Comparison of ENCODE assay signal across 11 cellular contexts in genomic region chr11:83087035-83087434, GRCh38. TPM values are rescaled to one million over a fixed set of nuclear protein-coding genes. Genes with fewer than 3 reads are reported as not detected.
DNase-seq lines count a peak whose midpoint lies in the region; FAIRE-seq and TF ChIP-seq lines count a peak whose summit lies in the region.
"Had no signal": no experiment of that assay in that cellular context is flagged by ENCODE, and none has a peak within 500 bp of the region (broad histone marks: within the 10 kb centered on the region; RNA-seq: fewer than 3 reads in every experiment).

No MANE protein-coding gene starts in this region.

- H3K9me3 ChIP-seq in small intestine (ENCODE audit: control insufficient read depth, low read depth) = no peaks in the 10 kb centered on the region
- H3K9me3 ChIP-seq: suprapubic skin had no signal

- H3K27me3 Mint-ChIP-seq in activated naive CD4-positive, alpha-beta T cell treated with anti-CD3 and anti-CD28 coated beads, Interleukin-2, amount 50 U/mL, for 24 hours = no peaks in the 10 kb centered on the region

- H3K27ac Mint-ChIP-seq in activated naive CD4-positive, alpha-beta T cell treated with anti-CD3 and anti-CD28 coated beads, Interleukin-2, amount 50 U/mL, for 24 hours = peak overlapping the region; percentile 20

- peaks cover 47% of the 10 kb centered on the region for H3K4me1 Mint-ChIP-seq in activated naive CD4-positive, alpha-beta T cell treated with anti-CD3 and anti-CD28 coated beads, Interleukin-2, amount 50 U/mL, for 24 hours

- H3K4me1 ChIP-seq in small intestine (ENCODE audit: control insufficient read depth in 2 of 2, insufficient read depth in 1 of 2, low read depth in 1 of 2, low read length in 1 of 2) = no peaks in the 10 kb centered on the region

- 8 to 21% (median 19%) methylated on average over 2 of the region's 2 CpGs for WGBS in small intestine, 3 donors

- H3K36me3 ChIP-seq in small intestine (ENCODE audit: control insufficient read depth in 2 of 2, insufficient read depth in 2 of 2, low read length in 2 of 2) = no peaks in the 10 kb centered on the region
- H3K36me3 ChIP-seq: suprapubic skin had no signal

- no peak for TF ChIP-seq CTCF in coronary artery (IDR thresholded peaks at IDR 0.05)

- H3K4me3 ChIP-seq in small intestine (ENCODE audit: low read depth in 1 of 2, low read length in 2 of 2) (no peak overlapping the region), coronary artery (no peak overlapping the region)
- H3K4me3 ChIP-seq: suprapubic skin had no signal

- H3K9me3 Mint-ChIP-seq in activated naive CD4-positive, alpha-beta T cell treated with anti-CD3 and anti-CD28 coated beads, Interleukin-2, amount 50 U/mL, for 24 hours = no peaks in the 10 kb centered on the region

- no peak for DNase-seq in activated naive CD4-positive, alpha-beta T cell treated with anti-CD3 and anti-CD28 coated beads, Interleukin-2, amount 50 U/mL, for 16 hours
- DNase-seq in NCI-H526 treated with DMSO at 0.1 percent for 48 hours (lab: John Stamatoyannopoulos, UW) (peak; percentile 51), dermis blood vessel endothelial cell (peak; percentile 39), small intestine (peak; percentile 60), coronary artery (ENCODE audit: low spot score) (no peak)
- no peak for DNase-seq in stimulated activated CD4-positive, alpha-beta T cell treated with anti-CD3 and anti-CD28 coated beads, Interleukin-15, amount 100 ng/mL, for 24 hours
- no peak for DNase-seq in activated CD8-positive, alpha-beta memory T cell treated with anti-CD3 and anti-CD28 coated beads, Interleukin-2, amount 50 U/mL, for 4 hours
- DNase-seq: GOT3, MV-4-11 had no signal

- H3K4me3 Mint-ChIP-seq in activated naive CD4-positive, alpha-beta T cell treated with anti-CD3 and anti-CD28 coated beads, Interleukin-2, amount 50 U/mL, for 24 hours = no peak overlapping the region

- H3K36me3 Mint-ChIP-seq in activated naive CD4-positive, alpha-beta T cell treated with anti-CD3 and anti-CD28 coated beads, Interleukin-2, amount 50 U/mL, for 24 hours = no peaks in the 10 kb centered on the region

- H3K27me3 ChIP-seq in small intestine (ENCODE audit: control insufficient read depth in 2 of 2, insufficient read depth in 2 of 2, low read length in 2 of 2) = no peaks in the 10 kb centered on the region
- H3K27me3 ChIP-seq: suprapubic skin had no signal

- H3K27ac ChIP-seq in small intestine (ENCODE audit: low read depth in 1 of 2, low read length in 1 of 2) (no peak overlapping the region), coronary artery (no peak overlapping the region)
- H3K27ac ChIP-seq: suprapubic skin had no signal

- FAIRE-seq in small intestine (lab: Jason Lieb, UNC) = no peak

RNA-seq across cellular contexts. Expression of gene RAB30, which starts 15.3 kb away (rescaled TPM):
- 11.2 and 23.1 TPM in 2 replicates for total RNA-seq in dermis blood vessel endothelial cell
- polyA plus RNA-seq in small intestine = 10 to 100 TPM in 2 of 3 donors, 1 to 10 TPM in 1; 3.2 to 15.9 (median 13.0) TPM

Comparison
In these comparisons a context has a peak if more than half of its experiments do, and no peak if none do; other contexts are left out.
1. DNase-seq: peak in NCI-H526 treated with DMSO at 0.1 percent for 48 hours (single experiment), dermis blood vessel endothelial cell (single experiment) and small intestine (single experiment); none in activated naive CD4-positive, alpha-beta T cell treated with anti-CD3 and anti-CD28 coated beads, Interleukin-2, amount 50 U/mL, for 16 hours (single experiment), stimulated activated CD4-positive, alpha-beta T cell treated with anti-CD3 and anti-CD28 coated beads, Interleukin-15, amount 100 ng/mL, for 24 hours (single experiment), coronary artery (single experiment) and activated CD8-positive, alpha-beta memory T cell treated with anti-CD3 and anti-CD28 coated beads, Interleukin-2, amount 50 U/mL, for 4 hours (single experiment).